9 cellular contexts compared by ENCODE assay signal in genomic region chr14:79278798-79279644, GRCh38.
DNase-seq lines count a peak whose midpoint lies in the region; ATAC-seq and TF ChIP-seq lines count a peak whose summit lies in the region.
"Had no signal": no experiment of that assay in that cellular context is flagged by ENCODE, and none has a peak within 500 bp of the region (broad histone marks: within the 10 kb centered on the region; RNA-seq: fewer than 3 reads in every experiment).

No MANE protein-coding gene starts in this region.

- DNase-seq in DMS53 (lab: John Stamatoyannopoulos, UW) (peak; percentile 94), SJSA1 (ENCODE audit: low read depth in 1 of 2, low spot score in 2 of 2) (peak; percentile 73 to 76), fibroblast of lung (ENCODE audit: low read depth in 2 of 2) (peak; percentile 83 to 96), mucosa of descending colon (peak; percentile 80 to 86 (median 85)), uterus (peak; percentile 76 to 81)
- DNase-seq in activated CD4-positive, alpha-beta memory T cell treated with anti-CD3 and anti-CD28 coated beads for 36 hours = no peak
- DNase-seq: naive B cell had no signal

- ATAC-seq in mucosa of descending colon = peak; percentile 99
- no peak for ATAC-seq in GM21367 (IDR thresholded peaks at IDR 0.05; ENCODE audit: unreplicated experiment)

- peak overlapping the region; percentile 81 for H3K4me2 ChIP-seq in fibroblast of lung (ENCODE audit: extremely low read depth, insufficient read depth, low read length)

- TF ChIP-seq CTCF in fibroblast of lung (conservative IDR thresholded peaks at IDR 0.05 in 1 of 2, IDR thresholded peaks at IDR 0.05 in 1 of 2; ENCODE audit: low read depth in 1 of 2, low read length in 2 of 2) (no peak), mucosa of descending colon (IDR thresholded peaks at IDR 0.05) (no peak), uterus (IDR thresholded peaks at IDR 0.05) (no peak)

- POLR2A ChIA-PET in activated CD4-positive, alpha-beta memory T cell treated with anti-CD3 and anti-CD28 coated beads for 36 hours (lab: Charles Lee) = no interaction called here

- under 1% methylated on average over 67 of the region's 67 CpGs for WGBS in HUES64

- H3K79me2 ChIP-seq in fibroblast of lung (ENCODE audit: control insufficient read depth, insufficient read depth, low read length) = no peaks in the 10 kb centered on the region

- H3K4me1 ChIP-seq in HUES64 (ENCODE audit: insufficient read depth, low read length) = peaks cover 46% of the 10 kb centered on the region
- peaks cover 5% of the 10 kb centered on the region; the same call in 1 of the 2 replicates for H3K4me1 ChIP-seq in SJSA1 (replicated peaks)
- H3K4me1 ChIP-seq in fibroblast of lung (ENCODE audit: control insufficient read depth, extremely low read depth, insufficient read depth, low read length) = no peaks in the 10 kb centered on the region
- peaks cover 12% of the 10 kb centered on the region for H3K4me1 ChIP-seq in mucosa of descending colon (ENCODE audit: low read depth)
- no peaks in the 10 kb centered on the region for H3K4me1 ChIP-seq in uterus

- H3K27ac ChIP-seq in HUES64 (ENCODE audit: low read depth, low read length) (no peak overlapping the region), SJSA1 (no peak overlapping the region), fibroblast of lung (ENCODE audit: insufficient read depth, low read length) (no peak overlapping the region), uterus (peak overlapping the region; percentile 48 to 62)

- H3K27me3 ChIP-seq in HUES64 (ENCODE audit: insufficient read depth, low read length) (peaks cover 78% of the 10 kb centered on the region), SJSA1 (replicated peaks) (no peaks in the 10 kb centered on the region), fibroblast of lung (ENCODE audit: control insufficient read depth, insufficient read depth, low read length) (peaks cover 5% of the 10 kb centered on the region), uterus (no peaks in the 10 kb centered on the region)

- no peaks in the 10 kb centered on the region for H4K20me1 ChIP-seq in fibroblast of lung (ENCODE audit: control insufficient read depth, extremely low read depth, insufficient read depth, low read length)

- H3K36me3 ChIP-seq in HUES64 (ENCODE audit: insufficient read depth, low read length) = no peaks in the 10 kb centered on the region
- no peaks in the 10 kb centered on the region for H3K36me3 ChIP-seq in SJSA1
- no peaks in the 10 kb centered on the region for H3K36me3 ChIP-seq in fibroblast of lung (ENCODE audit: control insufficient read depth, insufficient read depth, low read length)
- H3K36me3 ChIP-seq in mucosa of descending colon (ENCODE audit: low read depth) = no peaks in the 10 kb centered on the region
- H3K36me3 ChIP-seq in uterus = no peaks in the 10 kb centered on the region

- no peak overlapping the region for H3K27ac Mint-ChIP-seq in activated CD4-positive, alpha-beta memory T cell treated with anti-CD3 and anti-CD28 coated beads for 36 hours

- H3K9ac ChIP-seq in HUES64 (ENCODE audit: low read depth, low read length) (peak overlapping the region; percentile 46), fibroblast of lung (ENCODE audit: insufficient read depth, low read length) (peak overlapping the region; percentile 37)

- H3K4me3 Mint-ChIP-seq in activated CD4-positive, alpha-beta memory T cell treated with anti-CD3 and anti-CD28 coated beads for 36 hours = no peak overlapping the region

- CTCF ChIA-PET in activated CD4-positive, alpha-beta memory T cell treated with anti-CD3 and anti-CD28 coated beads for 36 hours (lab: Charles Lee) = no interaction called here

- H3K9me3 Mint-ChIP-seq in activated CD4-positive, alpha-beta memory T cell treated with anti-CD3 and anti-CD28 coated beads for 36 hours = peaks cover under 1% of the 10 kb centered on the region

- no peaks in the 10 kb centered on the region for H3K36me3 Mint-ChIP-seq in activated CD4-positive, alpha-beta memory T cell treated with anti-CD3 and anti-CD28 coated beads for 36 hours

- intact Hi-C loops in mucosa of descending colon (cut with DNase I, micrococcal nuclease) = no loop called here
- intact Hi-C loops in uterus (cut with DNase I; ENCODE audit: low total_unique reads) = no loop called here
- intact Hi-C loops in activated CD4-positive, alpha-beta memory T cell treated with anti-CD3 and anti-CD28 coated beads for 36 hours (cut with micrococcal nuclease) = no loop called here

- H2AFZ ChIP-seq in fibroblast of lung (ENCODE audit: low read length) = peak overlapping the region; percentile 90

- H3K4me3 ChIP-seq in HUES64 (ENCODE audit: low read length) = peak overlapping the region; percentile 66
- H3K4me3 ChIP-seq in SJSA1 = peak overlapping the region; percentile 45
- peak overlapping the region; percentile 56 to 66 (median 60) for H3K4me3 ChIP-seq in fibroblast of lung (replicated peaks in 1 of 4; ENCODE audit: control extremely low read depth in 1 of 4, insufficient read depth in 1 of 4, low read depth in 3 of 4, low read length in 4 of 4)
- no peak overlapping the region for H3K4me3 ChIP-seq in mucosa of descending colon
- peak overlapping the region; percentile 52 to 68 for H3K4me3 ChIP-seq in uterus

- H3K27me3 Mint-ChIP-seq in activated CD4-positive, alpha-beta memory T cell treated with anti-CD3 and anti-CD28 coated beads for 36 hours = peaks cover 32% of the 10 kb centered on the region

- peak; percentile 43 to 73 for TF ChIP-seq POLR2A in uterus (IDR thresholded peaks at IDR 0.05)

- H3K9me3 ChIP-seq in HUES64 (ENCODE audit: insufficient read depth, low read depth, low read length) (no peaks in the 10 kb centered on the region), SJSA1 (replicated peaks) (no peaks in the 10 kb centered on the region), fibroblast of lung (ENCODE audit: control insufficient read depth, insufficient read depth, low read depth, low read length) (no peaks in the 10 kb centered on the region), mucosa of descending colon (no peaks in the 10 kb centered on the region), uterus (no peaks in the 10 kb centered on the region)

- H3K4me1 Mint-ChIP-seq in activated CD4-positive, alpha-beta memory T cell treated with anti-CD3 and anti-CD28 coated beads for 36 hours (ENCODE audit: low read depth) = peaks cover 2% of the 10 kb centered on the region

Comparison
In these comparisons a context has a peak if more than half of its experiments do, and no peak if none do; other contexts are left out.
1. H3K27ac ChIP-seq: peak in uterus (2 of 2); none in HUES64 (single experiment), SJSA1 (single experiment) and fibroblast of lung (single experiment).